1 cellular context compared by ENCODE assay signal in the genomic region with DNA sequence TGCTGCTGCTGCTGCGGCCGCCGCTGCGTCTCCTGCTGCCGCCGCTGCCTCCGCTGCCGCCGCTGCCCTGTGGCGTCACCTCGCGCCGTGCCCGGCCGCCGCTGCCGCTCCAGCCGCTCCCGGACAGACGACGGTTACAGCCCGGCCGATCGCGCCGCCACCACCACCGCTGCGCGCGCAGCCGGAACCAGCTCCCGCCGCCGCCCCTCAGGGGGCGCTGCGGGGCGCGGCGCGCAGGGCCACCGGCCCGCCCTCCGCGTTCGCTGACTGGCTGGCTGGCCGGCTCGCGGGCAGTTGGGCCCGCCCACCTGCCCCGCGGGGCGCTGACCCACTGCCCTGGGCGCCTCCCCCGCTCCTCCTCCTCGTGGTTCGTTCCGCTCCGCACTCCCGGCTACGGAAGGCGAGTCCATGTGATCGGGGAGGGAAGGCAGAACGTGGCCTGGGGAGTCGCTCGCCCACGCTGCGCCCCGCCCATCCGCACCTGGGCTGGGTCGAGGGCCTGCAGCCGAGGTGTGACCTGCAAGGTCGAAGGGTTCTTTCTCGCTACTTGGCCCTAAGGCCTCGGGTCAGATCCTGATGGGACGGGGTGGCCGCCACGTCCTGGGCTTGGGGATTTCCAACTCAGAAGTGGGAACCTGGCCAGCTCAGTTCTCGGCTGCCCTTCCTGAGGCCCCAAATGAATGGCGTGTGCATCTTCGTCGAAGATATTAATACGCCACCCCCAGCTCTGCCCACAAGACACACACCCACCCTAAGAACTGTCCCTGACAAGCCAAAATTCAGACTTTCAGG.
A peak's percentile ranks its signal among the peaks of the same experiment; 100 is the strongest.
TF ChIP-seq lines count a peak whose summit lies in the region.

PTP4A2 (minus strand) TSS at position 185 of the 792 bp plus-strand sequence. CDS start 19,303 bp downstream, outside the sequence.

TF ChIP-seq in K562, 482 proteins besides CTCF, POLR2A, EP300 and RAD21 (continued from another document and continues in another):
- peak; percentile 81; the same call in 1 of the 2 replicates for TF ChIP-seq E2F4 (CRISPR knock-in tag; IDR thresholded peaks at IDR 0.05; ENCODE audit: low read depth)
- no peak for TF ChIP-seq ZFPM2 (CRISPR knock-in tag; IDR thresholded peaks at IDR 0.05)
- no peak for TF ChIP-seq CREBBP (IDR thresholded peaks at IDR 0.05; ENCODE audit: low read depth, low read length)
- no peak for TF ChIP-seq ZNF551 (CRISPR knock-in tag; IDR thresholded peaks at IDR 0.05)
- TF ChIP-seq NFIC (IDR thresholded peaks at IDR 0.05), result peak; percentile 91
- TF ChIP-seq CCNT2 (IDR thresholded peaks at IDR 0.05; ENCODE audit: borderline replicate concordance, extremely low read depth, insufficient read length, low read depth, low read length), result peak; percentile 98
- TF ChIP-seq TCF3 (CRISPR knock-in tag; IDR thresholded peaks at IDR 0.05), result peak; percentile 59
- no peak; the same call in 1 of the 2 replicates for TF ChIP-seq E2F3 (CRISPR knock-in tag; IDR thresholded peaks at IDR 0.05)
- TF ChIP-seq NR1H2 (CRISPR knock-in tag; IDR thresholded peaks at IDR 0.05), result peak; percentile 94; the same call in 1 of the 2 replicates
- peak; percentile 57; the same call in 1 of the 2 replicates for TF ChIP-seq THAP7 (CRISPR knock-in tag; IDR thresholded peaks at IDR 0.05)
- TF ChIP-seq RCOR1 (IDR thresholded peaks at IDR 0.05; ENCODE audit: borderline replicate concordance in 1 of 2, low read depth in 2 of 2, low read length in 2 of 2), result peak in 1 of 2 experiments; percentile 72; a peak in 1 of 4 replicates
- TF ChIP-seq, protein P1, sequence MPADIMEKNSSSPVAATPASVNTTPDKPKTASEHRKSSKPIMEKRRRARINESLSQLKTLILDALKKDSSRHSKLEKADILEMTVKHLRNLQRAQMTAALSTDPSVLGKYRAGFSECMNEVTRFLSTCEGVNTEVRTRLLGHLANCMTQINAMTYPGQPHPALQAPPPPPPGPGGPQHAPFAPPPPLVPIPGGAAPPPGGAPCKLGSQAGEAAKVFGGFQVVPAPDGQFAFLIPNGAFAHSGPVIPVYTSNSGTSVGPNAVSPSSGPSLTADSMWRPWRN (IDR thresholded peaks at IDR 0.05; ENCODE audit: low read depth), result peak; percentile 47; the same call in 1 of the 2 replicates
- peak; percentile 87 for TF ChIP-seq NR2C2 (CRISPR knock-in tag; IDR thresholded peaks at IDR 0.05)
- TF ChIP-seq NR2C2 (tag; IDR thresholded peaks at IDR 0.05), result peak; percentile 93
- no peak for TF ChIP-seq WHSC1 (IDR thresholded peaks at IDR 0.05; ENCODE audit: low read length)
- TF ChIP-seq NCOA4 (IDR thresholded peaks at IDR 0.05; ENCODE audit: partially characterized antibody), result no peak
- TF ChIP-seq ZNF644 (tag; IDR thresholded peaks at IDR 0.05; ENCODE audit: low read depth), result no peak
- TF ChIP-seq ZNF133 (CRISPR knock-in tag; IDR thresholded peaks at IDR 0.05), result no peak
- TF ChIP-seq DMBX1 (CRISPR knock-in tag; IDR thresholded peaks at IDR 0.05; ENCODE audit: borderline replicate concordance), result no peak; the same call in 1 of the 2 replicates
- TF ChIP-seq ZSCAN32 (CRISPR knock-in tag; IDR thresholded peaks at IDR 0.05), result no peak
- TF ChIP-seq TRIM24 (IDR thresholded peaks at IDR 0.05), result peak in 1 of 2 experiments; percentile 69; a peak in 1 of 4 replicates
- TF ChIP-seq CEBPB (tag; IDR thresholded peaks at IDR 0.05), result no peak
- TF ChIP-seq ZNF311 (CRISPR knock-in tag; IDR thresholded peaks at IDR 0.05), result no peak
- 0 out of 2 replicates have a peak, but pooled peaks have one; percentile 84 for TF ChIP-seq ILF3 (IDR thresholded peaks at IDR 0.05; ENCODE audit: borderline replicate concordance)
- TF ChIP-seq, protein P2, sequence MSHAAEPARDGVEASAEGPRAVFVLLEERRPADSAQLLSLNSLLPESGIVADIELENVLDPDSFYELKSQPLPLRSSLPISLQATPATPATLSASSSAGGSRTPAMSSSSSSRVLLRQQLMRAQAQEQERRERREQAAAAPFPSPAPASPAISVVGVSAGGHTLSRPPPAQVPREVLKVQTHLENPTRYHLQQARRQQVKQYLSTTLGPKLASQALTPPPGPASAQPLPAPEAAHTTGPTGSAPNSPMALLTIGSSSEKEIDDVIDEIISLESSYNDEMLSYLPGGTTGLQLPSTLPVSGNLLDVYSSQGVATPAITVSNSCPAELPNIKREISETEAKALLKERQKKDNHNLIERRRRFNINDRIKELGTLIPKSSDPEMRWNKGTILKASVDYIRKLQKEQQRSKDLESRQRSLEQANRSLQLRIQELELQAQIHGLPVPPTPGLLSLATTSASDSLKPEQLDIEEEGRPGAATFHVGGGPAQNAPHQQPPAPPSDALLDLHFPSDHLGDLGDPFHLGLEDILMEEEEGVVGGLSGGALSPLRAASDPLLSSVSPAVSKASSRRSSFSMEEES (CRISPR knock-in tag; IDR thresholded peaks at IDR 0.05), result no peak
- peak; percentile 99 for TF ChIP-seq CXXC5 (CRISPR knock-in tag; IDR thresholded peaks at IDR 0.05)
- no peak for TF ChIP-seq MED1 (CRISPR knock-in tag; IDR thresholded peaks at IDR 0.05; ENCODE audit: borderline replicate concordance)
- TF ChIP-seq TAF15 (IDR thresholded peaks at IDR 0.05; ENCODE audit: low read depth, low read length), result no peak
- TF ChIP-seq GATA2 (CRISPR knock-in tag; IDR thresholded peaks at IDR 0.05), result no peak; the same call in 1 of the 2 replicates
- peak; percentile 62; the same call in 1 of the 2 replicates for TF ChIP-seq ZNF609 (CRISPR knock-in tag; IDR thresholded peaks at IDR 0.05; ENCODE audit: borderline replicate concordance)
- no peak for TF ChIP-seq ZNF274 (IDR thresholded peaks at IDR 0.05; ENCODE audit: borderline replicate concordance, low read depth, low read length)
- TF ChIP-seq HDGF (IDR thresholded peaks at IDR 0.05), result peak; percentile 36; the same call in 1 of the 2 replicates
- TF ChIP-seq FOSL1 (tag; conservative IDR thresholded peaks at IDR 0.05), result no peak
- peak; percentile 88 for TF ChIP-seq ZBTB2 (IDR thresholded peaks at IDR 0.05)
- TF ChIP-seq NBN (IDR thresholded peaks at IDR 0.05; ENCODE audit: low read depth), result peak; percentile 84
- no peak for TF ChIP-seq DLX4 (CRISPR knock-in tag; IDR thresholded peaks at IDR 0.05)
- TF ChIP-seq HSF4 (CRISPR knock-in tag; IDR thresholded peaks at IDR 0.05; ENCODE audit: borderline replicate concordance), result 0 out of 2 replicates have a peak, but pooled peaks have one; percentile 50
- no peak for TF ChIP-seq SRF (CRISPR knock-in tag; IDR thresholded peaks at IDR 0.05)
- peak; percentile 41 for TF ChIP-seq NEUROD1 (IDR thresholded peaks at IDR 0.05; ENCODE audit: borderline replicate concordance, low read depth, low read length, partially characterized antibody)
- TF ChIP-seq ZNF77 (CRISPR knock-in tag; IDR thresholded peaks at IDR 0.05), result no peak
- TF ChIP-seq, protein P3, sequence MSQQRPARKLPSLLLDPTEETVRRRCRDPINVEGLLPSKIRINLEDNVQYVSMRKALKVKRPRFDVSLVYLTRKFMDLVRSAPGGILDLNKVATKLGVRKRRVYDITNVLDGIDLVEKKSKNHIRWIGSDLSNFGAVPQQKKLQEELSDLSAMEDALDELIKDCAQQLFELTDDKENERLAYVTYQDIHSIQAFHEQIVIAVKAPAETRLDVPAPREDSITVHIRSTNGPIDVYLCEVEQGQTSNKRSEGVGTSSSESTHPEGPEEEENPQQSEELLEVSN (IDR thresholded peaks at IDR 0.05; ENCODE audit: borderline replicate concordance in 1 of 2, extremely low read depth in 1 of 2, insufficient read depth in 1 of 2, insufficient read length in 1 of 2, low read depth in 1 of 2, low read length in 1 of 2, poor library complexity in 1 of 2, severe bottlenecking in 1 of 2), result peak; percentile 96 to 100
- TF ChIP-seq MBD1 (CRISPR knock-in tag; IDR thresholded peaks at IDR 0.05), result no peak
- peak; percentile 97 for TF ChIP-seq MBD2 (IDR thresholded peaks at IDR 0.05; ENCODE audit: borderline replicate concordance, low read depth)
- no peak for TF ChIP-seq PBX2 (CRISPR knock-in tag; IDR thresholded peaks at IDR 0.05; ENCODE audit: low read depth)
- no peak for TF ChIP-seq PBX2 (tag; conservative IDR thresholded peaks at IDR 0.05; ENCODE audit: low read depth)
